ENCODE assay signal across 1 cellular context in the genomic region with DNA sequence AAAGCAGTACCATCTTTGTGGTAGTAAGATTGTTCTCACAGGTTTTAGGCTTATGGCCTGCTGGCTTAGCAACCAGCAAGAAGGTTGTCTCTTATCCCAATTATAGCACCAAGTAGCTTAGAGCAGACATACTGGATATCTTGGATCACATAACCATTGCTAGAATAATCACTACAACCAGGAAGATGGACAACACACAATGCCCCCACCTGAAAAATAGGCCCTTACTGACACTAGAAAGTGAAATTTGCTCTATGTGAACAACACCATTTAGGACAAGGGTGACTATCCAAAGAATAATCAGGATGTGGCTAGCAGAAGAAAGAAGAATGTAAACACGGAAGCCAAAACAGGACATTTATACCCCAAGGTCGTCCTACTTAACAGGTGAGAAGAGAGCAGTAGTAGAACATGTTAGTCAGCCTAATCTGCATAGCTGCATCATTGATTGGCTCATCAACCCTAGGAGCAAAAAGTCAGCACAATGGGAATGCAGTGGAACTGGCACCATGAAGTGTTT.
TF ChIP-seq lines count a peak whose summit lies in the region.

No MANE protein-coding gene starts in this region.

TF ChIP-seq in HepG2, 621 proteins besides CTCF, POLR2A, EP300 and RAD21 (continued from another document and continues in another):
- TF ChIP-seq, protein P1, sequence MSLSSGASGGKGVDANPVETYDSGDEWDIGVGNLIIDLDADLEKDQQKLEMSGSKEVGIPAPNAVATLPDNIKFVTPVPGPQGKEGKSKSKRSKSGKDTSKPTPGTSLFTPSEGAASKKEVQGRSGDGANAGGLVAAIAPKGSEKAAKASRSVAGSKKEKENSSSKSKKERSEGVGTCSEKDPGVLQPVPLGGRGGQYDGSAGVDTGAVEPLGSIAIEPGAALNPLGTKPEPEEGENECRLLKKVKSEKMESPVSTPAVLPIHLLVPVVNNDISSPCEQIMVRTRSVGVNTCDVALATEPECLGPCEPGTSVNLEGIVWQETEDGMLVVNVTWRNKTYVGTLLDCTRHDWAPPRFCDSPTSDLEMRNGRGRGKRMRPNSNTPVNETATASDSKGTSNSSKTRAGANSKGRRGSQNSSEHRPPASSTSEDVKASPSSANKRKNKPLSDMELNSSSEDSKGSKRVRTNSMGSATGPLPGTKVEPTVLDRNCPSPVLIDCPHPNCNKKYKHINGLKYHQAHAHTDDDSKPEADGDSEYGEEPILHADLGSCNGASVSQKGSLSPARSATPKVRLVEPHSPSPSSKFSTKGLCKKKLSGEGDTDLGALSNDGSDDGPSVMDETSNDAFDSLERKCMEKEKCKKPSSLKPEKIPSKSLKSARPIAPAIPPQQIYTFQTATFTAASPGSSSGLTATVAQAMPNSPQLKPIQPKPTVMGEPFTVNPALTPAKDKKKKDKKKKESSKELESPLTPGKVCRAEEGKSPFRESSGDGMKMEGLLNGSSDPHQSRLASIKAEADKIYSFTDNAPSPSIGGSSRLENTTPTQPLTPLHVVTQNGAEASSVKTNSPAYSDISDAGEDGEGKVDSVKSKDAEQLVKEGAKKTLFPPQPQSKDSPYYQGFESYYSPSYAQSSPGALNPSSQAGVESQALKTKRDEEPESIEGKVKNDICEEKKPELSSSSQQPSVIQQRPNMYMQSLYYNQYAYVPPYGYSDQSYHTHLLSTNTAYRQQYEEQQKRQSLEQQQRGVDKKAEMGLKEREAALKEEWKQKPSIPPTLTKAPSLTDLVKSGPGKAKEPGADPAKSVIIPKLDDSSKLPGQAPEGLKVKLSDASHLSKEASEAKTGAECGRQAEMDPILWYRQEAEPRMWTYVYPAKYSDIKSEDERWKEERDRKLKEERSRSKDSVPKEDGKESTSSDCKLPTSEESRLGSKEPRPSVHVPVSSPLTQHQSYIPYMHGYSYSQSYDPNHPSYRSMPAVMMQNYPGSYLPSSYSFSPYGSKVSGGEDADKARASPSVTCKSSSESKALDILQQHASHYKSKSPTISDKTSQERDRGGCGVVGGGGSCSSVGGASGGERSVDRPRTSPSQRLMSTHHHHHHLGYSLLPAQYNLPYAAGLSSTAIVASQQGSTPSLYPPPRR (CRISPR knock-in tag; IDR thresholded peaks at IDR 0.05; ENCODE audit: borderline replicate concordance), result 0 out of 2 replicates have a peak, but pooled peaks have one; percentile 21
- TF ChIP-seq, protein P2, sequence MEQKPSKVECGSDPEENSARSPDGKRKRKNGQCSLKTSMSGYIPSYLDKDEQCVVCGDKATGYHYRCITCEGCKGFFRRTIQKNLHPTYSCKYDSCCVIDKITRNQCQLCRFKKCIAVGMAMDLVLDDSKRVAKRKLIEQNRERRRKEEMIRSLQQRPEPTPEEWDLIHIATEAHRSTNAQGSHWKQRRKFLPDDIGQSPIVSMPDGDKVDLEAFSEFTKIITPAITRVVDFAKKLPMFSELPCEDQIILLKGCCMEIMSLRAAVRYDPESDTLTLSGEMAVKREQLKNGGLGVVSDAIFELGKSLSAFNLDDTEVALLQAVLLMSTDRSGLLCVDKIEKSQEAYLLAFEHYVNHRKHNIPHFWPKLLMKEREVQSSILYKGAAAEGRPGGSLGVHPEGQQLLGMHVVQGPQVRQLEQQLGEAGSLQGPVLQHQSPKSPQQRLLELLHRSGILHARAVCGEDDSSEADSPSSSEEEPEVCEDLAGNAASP (CRISPR knock-in tag; IDR thresholded peaks at IDR 0.05; ENCODE audit: borderline replicate concordance), result no peak
- TF ChIP-seq ZNF7 (CRISPR knock-in tag; IDR thresholded peaks at IDR 0.05), result no peak
- TF ChIP-seq PCBP1 (IDR thresholded peaks at IDR 0.05; ENCODE audit: borderline replicate concordance, low read depth, low read length), result no peak
- peak; percentile 31; the same call in 1 of the 2 replicates for TF ChIP-seq CREM (IDR thresholded peaks at IDR 0.05)
- TF ChIP-seq CREM (CRISPR knock-in tag; IDR thresholded peaks at IDR 0.05), result no peak
- 0 out of 2 replicates have a peak, but pooled peaks have one; percentile 40 for TF ChIP-seq IRF2 (CRISPR knock-in tag; IDR thresholded peaks at IDR 0.05)
- no peak for TF ChIP-seq ZNF33B (CRISPR knock-in tag; IDR thresholded peaks at IDR 0.05)
- peak; percentile 15; the same call in 1 of the 2 replicates for TF ChIP-seq FOXA1 (IDR thresholded peaks at IDR 0.05)
- TF ChIP-seq FOXA1 (CRISPR knock-in tag; IDR thresholded peaks at IDR 0.05), result 0 out of 2 replicates have a peak, but pooled peaks have one; percentile 27
- TF ChIP-seq, protein P3, sequence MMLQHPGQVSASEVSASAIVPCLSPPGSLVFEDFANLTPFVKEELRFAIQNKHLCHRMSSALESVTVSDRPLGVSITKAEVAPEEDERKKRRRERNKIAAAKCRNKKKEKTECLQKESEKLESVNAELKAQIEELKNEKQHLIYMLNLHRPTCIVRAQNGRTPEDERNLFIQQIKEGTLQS (CRISPR knock-in tag; IDR thresholded peaks at IDR 0.05), result no peak
- TF ChIP-seq MBD4 (IDR thresholded peaks at IDR 0.05; ENCODE audit: borderline replicate concordance, low read length), result no peak; the same call in 1 of the 2 replicates
- TF ChIP-seq SOX13 (IDR thresholded peaks at IDR 0.05), result no peak
- TF ChIP-seq SOX13 (CRISPR knock-in tag; conservative IDR thresholded peaks at IDR 0.05 in 1 of 2, IDR thresholded peaks at IDR 0.05 in 1 of 2), result peak in 1 of 2 experiments; percentile 72; a peak in 1 of 4 replicates
- no peak for TF ChIP-seq NR2C2 (CRISPR knock-in tag; IDR thresholded peaks at IDR 0.05; ENCODE audit: borderline replicate concordance)
- TF ChIP-seq, protein P4, sequence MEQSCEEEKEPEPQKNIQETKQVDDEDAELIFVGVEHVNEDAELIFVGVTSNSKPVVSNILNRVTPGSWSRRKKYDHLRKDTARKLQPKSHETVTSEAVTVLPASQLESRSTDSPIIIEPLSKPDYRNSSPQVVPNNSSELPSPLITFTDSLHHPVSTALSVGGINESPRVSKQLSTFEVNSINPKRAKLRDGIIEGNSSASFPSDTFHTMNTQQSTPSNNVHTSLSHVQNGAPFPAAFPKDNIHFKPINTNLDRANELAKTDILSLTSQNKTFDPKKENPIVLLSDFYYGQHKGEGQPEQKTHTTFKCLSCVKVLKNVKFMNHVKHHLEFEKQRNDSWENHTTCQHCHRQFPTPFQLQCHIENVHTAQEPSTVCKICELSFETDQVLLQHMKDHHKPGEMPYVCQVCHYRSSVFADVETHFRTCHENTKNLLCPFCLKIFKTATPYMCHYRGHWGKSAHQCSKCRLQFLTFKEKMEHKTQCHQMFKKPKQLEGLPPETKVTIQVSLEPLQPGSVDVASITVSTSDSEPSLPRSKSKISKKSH (CRISPR knock-in tag; IDR thresholded peaks at IDR 0.05; ENCODE audit: borderline replicate concordance), result no peak
- TF ChIP-seq, protein P5, sequence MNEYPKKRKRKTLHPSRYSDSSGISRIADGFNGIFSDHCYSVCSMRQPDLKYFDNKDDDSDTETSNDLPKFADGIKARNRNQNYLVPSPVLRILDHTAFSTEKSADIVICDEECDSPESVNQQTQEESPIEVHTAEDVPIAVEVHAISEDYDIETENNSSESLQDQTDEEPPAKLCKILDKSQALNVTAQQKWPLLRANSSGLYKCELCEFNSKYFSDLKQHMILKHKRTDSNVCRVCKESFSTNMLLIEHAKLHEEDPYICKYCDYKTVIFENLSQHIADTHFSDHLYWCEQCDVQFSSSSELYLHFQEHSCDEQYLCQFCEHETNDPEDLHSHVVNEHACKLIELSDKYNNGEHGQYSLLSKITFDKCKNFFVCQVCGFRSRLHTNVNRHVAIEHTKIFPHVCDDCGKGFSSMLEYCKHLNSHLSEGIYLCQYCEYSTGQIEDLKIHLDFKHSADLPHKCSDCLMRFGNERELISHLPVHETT (CRISPR knock-in tag; conservative IDR thresholded peaks at IDR 0.05), result no peak
- TF ChIP-seq, protein P6, sequence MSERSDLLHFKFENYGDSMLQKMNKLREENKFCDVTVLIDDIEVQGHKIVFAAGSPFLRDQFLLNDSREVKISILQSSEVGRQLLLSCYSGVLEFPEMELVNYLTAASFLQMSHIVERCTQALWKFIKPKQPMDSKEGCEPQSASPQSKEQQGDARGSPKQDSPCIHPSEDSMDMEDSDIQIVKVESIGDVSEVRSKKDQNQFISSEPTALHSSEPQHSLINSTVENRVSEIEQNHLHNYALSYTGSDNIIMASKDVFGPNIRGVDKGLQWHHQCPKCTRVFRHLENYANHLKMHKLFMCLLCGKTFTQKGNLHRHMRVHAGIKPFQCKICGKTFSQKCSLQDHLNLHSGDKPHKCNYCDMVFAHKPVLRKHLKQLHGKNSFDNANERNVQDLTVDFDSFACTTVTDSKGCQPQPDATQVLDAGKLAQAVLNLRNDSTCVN (CRISPR knock-in tag; IDR thresholded peaks at IDR 0.05; ENCODE audit: borderline replicate concordance), result no peak
- TF ChIP-seq RFXANK (CRISPR knock-in tag; IDR thresholded peaks at IDR 0.05), result no peak
- no peak for TF ChIP-seq DR1 (CRISPR knock-in tag; IDR thresholded peaks at IDR 0.05)
- TF ChIP-seq ZNF253 (CRISPR knock-in tag; IDR thresholded peaks at IDR 0.05; ENCODE audit: borderline replicate concordance), result no peak
- TF ChIP-seq NCOA2 (CRISPR knock-in tag; IDR thresholded peaks at IDR 0.05), result 0 out of 2 replicates have a peak, but pooled peaks have one; percentile 42
- no peak for TF ChIP-seq ZC3H13 (CRISPR knock-in tag; IDR thresholded peaks at IDR 0.05)
- TF ChIP-seq, protein P7, sequence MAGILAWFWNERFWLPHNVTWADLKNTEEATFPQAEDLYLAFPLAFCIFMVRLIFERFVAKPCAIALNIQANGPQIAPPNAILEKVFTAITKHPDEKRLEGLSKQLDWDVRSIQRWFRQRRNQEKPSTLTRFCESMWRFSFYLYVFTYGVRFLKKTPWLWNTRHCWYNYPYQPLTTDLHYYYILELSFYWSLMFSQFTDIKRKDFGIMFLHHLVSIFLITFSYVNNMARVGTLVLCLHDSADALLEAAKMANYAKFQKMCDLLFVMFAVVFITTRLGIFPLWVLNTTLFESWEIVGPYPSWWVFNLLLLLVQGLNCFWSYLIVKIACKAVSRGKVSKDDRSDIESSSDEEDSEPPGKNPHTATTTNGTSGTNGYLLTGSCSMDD (CRISPR knock-in tag; IDR thresholded peaks at IDR 0.05), result no peak
- TF ChIP-seq, protein P8, sequence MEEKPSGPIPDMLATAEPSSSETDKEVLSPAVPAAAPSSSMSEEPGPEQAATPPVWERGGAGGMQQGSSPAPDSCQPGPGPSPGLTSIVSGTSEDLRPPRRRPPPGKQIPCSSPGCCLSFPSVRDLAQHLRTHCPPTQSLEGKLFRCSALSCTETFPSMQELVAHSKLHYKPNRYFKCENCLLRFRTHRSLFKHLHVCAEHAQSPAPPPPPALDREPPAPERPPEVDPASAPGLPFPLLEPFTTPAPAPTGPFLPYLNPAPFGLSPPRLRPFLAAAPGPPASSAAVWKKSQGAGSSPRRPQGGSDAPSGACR (CRISPR knock-in tag; IDR thresholded peaks at IDR 0.05), result no peak
- peak; percentile 31; the same call in 1 of the 2 replicates for TF ChIP-seq TCF7 (IDR thresholded peaks at IDR 0.05; ENCODE audit: low read depth)
- TF ChIP-seq SALL1 (CRISPR knock-in tag; IDR thresholded peaks at IDR 0.05), result peak; percentile 43; the same call in 1 of the 2 replicates
- TF ChIP-seq TARDBP (CRISPR knock-in tag; IDR thresholded peaks at IDR 0.05), result peak; percentile 58; the same call in 1 of the 2 replicates
- TF ChIP-seq, protein P9, sequence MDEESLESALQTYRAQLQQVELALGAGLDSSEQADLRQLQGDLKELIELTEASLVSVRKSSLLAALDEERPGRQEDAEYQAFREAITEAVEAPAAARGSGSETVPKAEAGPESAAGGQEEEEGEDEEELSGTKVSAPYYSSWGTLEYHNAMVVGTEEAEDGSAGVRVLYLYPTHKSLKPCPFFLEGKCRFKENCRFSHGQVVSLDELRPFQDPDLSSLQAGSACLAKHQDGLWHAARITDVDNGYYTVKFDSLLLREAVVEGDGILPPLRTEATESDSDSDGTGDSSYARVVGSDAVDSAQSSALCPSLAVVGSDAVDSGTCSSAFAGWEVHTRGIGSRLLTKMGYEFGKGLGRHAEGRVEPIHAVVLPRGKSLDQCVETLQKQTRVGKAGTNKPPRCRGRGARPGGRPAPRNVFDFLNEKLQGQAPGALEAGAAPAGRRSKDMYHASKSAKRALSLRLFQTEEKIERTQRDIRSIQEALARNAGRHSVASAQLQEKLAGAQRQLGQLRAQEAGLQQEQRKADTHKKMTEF (CRISPR knock-in tag; IDR thresholded peaks at IDR 0.05), result peak; percentile 50; the same call in 1 of the 2 replicates
- peak; percentile 38; the same call in 1 of the 2 replicates for TF ChIP-seq GATA4 (IDR thresholded peaks at IDR 0.05; ENCODE audit: borderline replicate concordance, low read depth)
- no peak for TF ChIP-seq ZBTB42 (CRISPR knock-in tag; IDR thresholded peaks at IDR 0.05)
- TF ChIP-seq, protein P10, sequence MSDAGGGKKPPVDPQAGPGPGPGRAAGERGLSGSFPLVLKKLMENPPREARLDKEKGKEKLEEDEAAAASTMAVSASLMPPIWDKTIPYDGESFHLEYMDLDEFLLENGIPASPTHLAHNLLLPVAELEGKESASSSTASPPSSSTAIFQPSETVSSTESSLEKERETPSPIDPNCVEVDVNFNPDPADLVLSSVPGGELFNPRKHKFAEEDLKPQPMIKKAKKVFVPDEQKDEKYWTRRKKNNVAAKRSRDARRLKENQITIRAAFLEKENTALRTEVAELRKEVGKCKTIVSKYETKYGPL (CRISPR knock-in tag; IDR thresholded peaks at IDR 0.05), result no peak
- TF ChIP-seq KLF6 (CRISPR knock-in tag; IDR thresholded peaks at IDR 0.05), result no peak
- TF ChIP-seq FOXO1 (CRISPR knock-in tag; IDR thresholded peaks at IDR 0.05), result peak; percentile 53; the same call in 1 of the 2 replicates
- no peak for TF ChIP-seq ZNF572 (CRISPR knock-in tag; IDR thresholded peaks at IDR 0.05)
- TF ChIP-seq, protein P11, sequence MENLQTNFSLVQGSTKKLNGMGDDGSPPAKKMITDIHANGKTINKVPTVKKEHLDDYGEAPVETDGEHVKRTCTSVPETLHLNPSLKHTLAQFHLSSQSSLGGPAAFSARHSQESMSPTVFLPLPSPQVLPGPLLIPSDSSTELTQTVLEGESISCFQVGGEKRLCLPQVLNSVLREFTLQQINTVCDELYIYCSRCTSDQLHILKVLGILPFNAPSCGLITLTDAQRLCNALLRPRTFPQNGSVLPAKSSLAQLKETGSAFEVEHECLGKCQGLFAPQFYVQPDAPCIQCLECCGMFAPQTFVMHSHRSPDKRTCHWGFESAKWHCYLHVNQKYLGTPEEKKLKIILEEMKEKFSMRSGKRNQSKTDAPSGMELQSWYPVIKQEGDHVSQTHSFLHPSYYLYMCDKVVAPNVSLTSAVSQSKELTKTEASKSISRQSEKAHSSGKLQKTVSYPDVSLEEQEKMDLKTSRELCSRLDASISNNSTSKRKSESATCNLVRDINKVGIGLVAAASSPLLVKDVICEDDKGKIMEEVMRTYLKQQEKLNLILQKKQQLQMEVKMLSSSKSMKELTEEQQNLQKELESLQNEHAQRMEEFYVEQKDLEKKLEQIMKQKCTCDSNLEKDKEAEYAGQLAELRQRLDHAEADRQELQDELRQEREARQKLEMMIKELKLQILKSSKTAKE (CRISPR knock-in tag; IDR thresholded peaks at IDR 0.05; ENCODE audit: borderline replicate concordance), result no peak
- TF ChIP-seq FOSL2 (CRISPR knock-in tag; IDR thresholded peaks at IDR 0.05), result peak; percentile 50; the same call in 1 of the 2 replicates
- TF ChIP-seq SNAPC2 (CRISPR knock-in tag; IDR thresholded peaks at IDR 0.05), result peak; percentile 89
- TF ChIP-seq, protein P12, sequence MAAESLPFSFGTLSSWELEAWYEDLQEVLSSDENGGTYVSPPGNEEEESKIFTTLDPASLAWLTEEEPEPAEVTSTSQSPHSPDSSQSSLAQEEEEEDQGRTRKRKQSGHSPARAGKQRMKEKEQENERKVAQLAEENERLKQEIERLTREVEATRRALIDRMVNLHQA (CRISPR knock-in tag; IDR thresholded peaks at IDR 0.05), result no peak
- no peak for TF ChIP-seq ATF7-NPFF (CRISPR knock-in tag; IDR thresholded peaks at IDR 0.05; ENCODE audit: low read depth)
- no peak for TF ChIP-seq ZNF235 (CRISPR knock-in tag; IDR thresholded peaks at IDR 0.05; ENCODE audit: borderline replicate concordance)
- TF ChIP-seq ZNF33A (CRISPR knock-in tag; IDR thresholded peaks at IDR 0.05; ENCODE audit: borderline replicate concordance), result no peak
